9 cellular contexts compared by ENCODE assay signal in the genomic region with DNA sequence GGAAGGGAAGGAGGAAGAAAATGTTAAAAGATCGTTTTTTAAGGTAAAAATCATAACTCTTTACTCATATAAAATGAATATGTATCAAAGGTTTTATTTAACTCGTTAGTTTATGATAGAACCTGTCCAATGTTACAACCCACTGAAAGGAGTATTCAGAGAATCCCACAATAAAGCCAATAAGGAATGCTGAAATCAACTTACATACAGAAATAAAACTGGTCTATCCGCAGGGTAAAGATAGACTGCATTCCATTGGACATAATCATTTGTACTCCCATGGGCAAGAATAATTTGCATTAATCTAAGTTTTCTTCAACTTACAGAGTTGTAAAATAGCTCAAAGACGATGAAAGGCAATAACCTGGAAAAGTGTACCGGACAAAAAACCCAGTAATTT. TPM values are rescaled to one million over a fixed set of nuclear protein-coding genes. Genes with fewer than 3 reads are reported as not detected.
DNase-seq lines count a peak whose midpoint lies in the region; ATAC-seq and TF ChIP-seq lines count a peak whose summit lies in the region.
"Had no signal": no experiment of that assay in that cellular context is flagged by ENCODE, and none has a peak within 500 bp of the region (broad histone marks: within the 10 kb centered on the region; RNA-seq: fewer than 3 reads in every experiment).

No MANE protein-coding gene starts in this region.

- H3K79me2 ChIP-seq in PC-9 (ENCODE audit: low read depth) (no peaks in the 10 kb centered on the region), osteoblast (ENCODE audit: insufficient read depth, low read length) (no peaks in the 10 kb centered on the region)

- peaks cover 9% of the 10 kb centered on the region for H3K36me3 Mint-ChIP-seq in activated CD4-positive, alpha-beta T cell treated with anti-CD3 and anti-CD28 coated beads, Interleukin-2, amount 10 ng/mL, durations not matched to agents 24 days and 14 days (ENCODE audit: low read depth)
- H3K36me3 Mint-ChIP-seq in dendritic cell treated with granulocyte-macrophage colony-stimulating factor and Interleukin-4, amounts not matched to agents 40 ng/mL and 50 ng/mL, for 4 days (ENCODE audit: low read depth), result no peaks in the 10 kb centered on the region
- H3K36me3 Mint-ChIP-seq in stimulated activated naive B cell treated with anti-CD40 and anti-IgM and Interleukin-4, amounts not matched to agents 10 μg/mL and 1 μg/mL and 100 μg/mL, for 72 hours, result no peaks in the 10 kb centered on the region

- H3K4me2 ChIP-seq in PC-9 (peak overlapping the region; percentile 87), osteoblast (ENCODE audit: insufficient read depth, low read length) (peak overlapping the region; percentile 46)

- H4K20me1 ChIP-seq in PC-9 (ENCODE audit: insufficient read depth) (no peaks in the 10 kb centered on the region), osteoblast (ENCODE audit: insufficient read depth, low read length) (no peaks in the 10 kb centered on the region)

- peaks cover 5% of the 10 kb centered on the region for H3K36me3 ChIP-seq in PC-9 (ENCODE audit: low read depth)
- H3K36me3 ChIP-seq in osteoblast (ENCODE audit: insufficient read depth, low read length), result no peaks in the 10 kb centered on the region

- peak overlapping the region; percentile 98 for H3K27ac ChIP-seq in PC-9
- H3K27ac ChIP-seq in osteoblast (ENCODE audit: low read depth, low read length), result peak overlapping the region; percentile 64

- in situ Hi-C loops in GM13977 (cut with MboI; ENCODE audit: low pct_unique_long_range_greater_than_20kb, low sequenced_read_pairs, unreplicated experiment), result loop anchor here (10.0 to 25.0 kb wide), 4 partner anchors 66 to 453 kb away; a partner anchor contains a TSS

- no peak for ATAC-seq in stimulated activated naive B cell treated with anti-CD40 and anti-IgM and Interleukin-4, amounts not matched to agents 10 μg/mL and 1 μg/mL and 100 μg/mL, for 72 hours (replicated peaks)

- H3K9me3 ChIP-seq in PC-9 (ENCODE audit: insufficient read depth, low read depth) (peaks cover 9% of the 10 kb centered on the region; the same call in 1 of the 2 replicates), osteoblast (ENCODE audit: low read depth, low read length) (no peaks in the 10 kb centered on the region)

- no peak for DNase-seq in activated CD4-positive, alpha-beta T cell treated with anti-CD3 and anti-CD28 coated beads, Interleukin-2, amount 10 ng/mL, durations not matched to agents 24 days and 14 days
- DNase-seq in activated CD4-positive, alpha-beta T cell treated with anti-CD3 and anti-CD28 coated beads, Interleukin-2, amount 50 U/mL, for 1 hour, result no peak
- DNase-seq in PC-9 (peak in 1 of 2 experiments; percentile 90), osteoblast (ENCODE audit: insufficient read length, low spot score, missing footprints) (no peak), GM13977 (ENCODE audit: low spot score) (no peak), NCI-H2107 (lab: John Stamatoyannopoulos, UW) (no peak)
- DNase-seq in stimulated activated naive B cell treated with anti-CD40 and anti-IgM and Interleukin-4, amounts not matched to agents 10 μg/mL and 1 μg/mL and 100 μg/mL, for 72 hours, result no peak
- DNase-seq: stimulated activated CD8-positive, alpha-beta memory T cell treated with anti-CD3 and anti-CD28 coated beads, Interleukin-4, amount 100 ng/mL, for 48 hours had no signal

- H3K4me3 ChIP-seq in PC-9, result peak overlapping the region; percentile 50
- H3K4me3 ChIP-seq in osteoblast (ENCODE audit: insufficient read depth, low read length), result no peak overlapping the region

- POLR2A ChIA-PET in PC-9 (lab: Charles Lee; ENCODE audit: unreplicated experiment), result interaction anchor here (0.7 kb wide), 1 partner anchor 173 kb away, joined by 3 read pairs; no protein-coding TSS in a partner anchor

- CTCF ChIA-PET in PC-9 (lab: Charles Lee), result interaction anchor here (0.7 kb wide), 1 partner anchor 36 kb away, joined by 5 read pairs; no protein-coding TSS in a partner anchor

- no TSS peak for BruUV-seq in PC-9 (replicated peaks; lab: Mats Ljungman, UMichigan)

- peaks cover 19% of the 10 kb centered on the region for H3K4me1 Mint-ChIP-seq in activated CD4-positive, alpha-beta T cell treated with anti-CD3 and anti-CD28 coated beads, Interleukin-2, amount 10 ng/mL, durations not matched to agents 24 days and 14 days
- peaks cover 21% of the 10 kb centered on the region for H3K4me1 Mint-ChIP-seq in dendritic cell treated with granulocyte-macrophage colony-stimulating factor and Interleukin-4, amounts not matched to agents 40 ng/mL and 50 ng/mL, for 4 days (ENCODE audit: low read depth)
- H3K4me1 Mint-ChIP-seq in stimulated activated naive B cell treated with anti-CD40 and anti-IgM and Interleukin-4, amounts not matched to agents 10 μg/mL and 1 μg/mL and 100 μg/mL, for 72 hours, result peaks cover 7 to 19% of the 10 kb centered on the region in 2 donors

- no peaks in the 10 kb centered on the region for H3K9me2 ChIP-seq in PC-9 (ENCODE audit: insufficient read depth)

- intact Hi-C loops in activated CD4-positive, alpha-beta T cell treated with anti-CD3 and anti-CD28 coated beads, Interleukin-2, amount 10 ng/mL, durations not matched to agents 24 days and 14 days (cut with micrococcal nuclease), result loop anchor here (2.0 to 5.0 kb wide), 2 partner anchors 333 to 464 kb away; no protein-coding TSS in a partner anchor
- intact Hi-C loops in PC-9 (cut with micrococcal nuclease; ENCODE audit: unreplicated experiment), result loop anchor here (2.0 to 10.0 kb wide), 5 partner anchors 26 to 538 kb away; a partner anchor contains a TSS
- intact Hi-C loops in dendritic cell treated with granulocyte-macrophage colony-stimulating factor and Interleukin-4, amounts not matched to agents 40 ng/mL and 50 ng/mL, for 4 days (cut with micrococcal nuclease), result loop anchor here (5.0 to 10.0 kb wide), 3 partner anchors 106 to 458 kb away; no protein-coding TSS in a partner anchor

- H3F3A ChIP-seq in PC-9 (ENCODE audit: insufficient read depth, low read depth), result peaks cover 31% of the 10 kb centered on the region

- H3K9me3 Mint-ChIP-seq in activated CD4-positive, alpha-beta T cell treated with anti-CD3 and anti-CD28 coated beads, Interleukin-2, amount 10 ng/mL, durations not matched to agents 24 days and 14 days, result peaks cover 4% of the 10 kb centered on the region
- H3K9me3 Mint-ChIP-seq in dendritic cell treated with granulocyte-macrophage colony-stimulating factor and Interleukin-4, amounts not matched to agents 40 ng/mL and 50 ng/mL, for 4 days, result peaks cover 17% of the 10 kb centered on the region
- peaks cover 4 to 6% of the 10 kb centered on the region in 2 donors for H3K9me3 Mint-ChIP-seq in stimulated activated naive B cell treated with anti-CD40 and anti-IgM and Interleukin-4, amounts not matched to agents 10 μg/mL and 1 μg/mL and 100 μg/mL, for 72 hours

- H3K27me3 ChIP-seq in PC-9 (ENCODE audit: insufficient read depth, low read depth) (no peaks in the 10 kb centered on the region), osteoblast (ENCODE audit: insufficient read depth, low read length) (peaks cover 15% of the 10 kb centered on the region)

- TF ChIP-seq CTCF in PC-9 (conservative IDR thresholded peaks at IDR 0.05), result no peak
- no peak for TF ChIP-seq CTCF in osteoblast (IDR thresholded peaks at IDR 0.05; ENCODE audit: extremely low read depth, low read depth, low read length)
- no peak for TF ChIP-seq CTCF in GM13977 (IDR thresholded peaks at IDR 0.05; ENCODE audit: extremely low read depth, insufficient read depth, missing control alignments)

- H2AFZ ChIP-seq in PC-9 (no peak overlapping the region), osteoblast (ENCODE audit: low read length) (no peak overlapping the region)

- H3K4me1 ChIP-seq in PC-9 (replicated peaks; ENCODE audit: insufficient read depth), result peaks cover 36% of the 10 kb centered on the region
- H3K4me1 ChIP-seq in osteoblast (ENCODE audit: insufficient read depth, low read length), result peaks cover 25% of the 10 kb centered on the region

- peak overlapping the region; percentile 14 for H3K27ac Mint-ChIP-seq in activated CD4-positive, alpha-beta T cell treated with anti-CD3 and anti-CD28 coated beads, Interleukin-2, amount 10 ng/mL, durations not matched to agents 24 days and 14 days
- peak overlapping the region; percentile 83 for H3K27ac Mint-ChIP-seq in dendritic cell treated with granulocyte-macrophage colony-stimulating factor and Interleukin-4, amounts not matched to agents 40 ng/mL and 50 ng/mL, for 4 days
- H3K27ac Mint-ChIP-seq in stimulated activated naive B cell treated with anti-CD40 and anti-IgM and Interleukin-4, amounts not matched to agents 10 μg/mL and 1 μg/mL and 100 μg/mL, for 72 hours, result no peak overlapping the region

- H3K27me3 Mint-ChIP-seq in activated CD4-positive, alpha-beta T cell treated with anti-CD3 and anti-CD28 coated beads, Interleukin-2, amount 10 ng/mL, durations not matched to agents 24 days and 14 days, result peaks cover 16% of the 10 kb centered on the region
- peaks cover 24% of the 10 kb centered on the region for H3K27me3 Mint-ChIP-seq in dendritic cell treated with granulocyte-macrophage colony-stimulating factor and Interleukin-4, amounts not matched to agents 40 ng/mL and 50 ng/mL, for 4 days
- H3K27me3 Mint-ChIP-seq in stimulated activated naive B cell treated with anti-CD40 and anti-IgM and Interleukin-4, amounts not matched to agents 10 μg/mL and 1 μg/mL and 100 μg/mL, for 72 hours, result peaks cover 45 to 48% of the 10 kb centered on the region in 2 donors

- H3K4me3 Mint-ChIP-seq in activated CD4-positive, alpha-beta T cell treated with anti-CD3 and anti-CD28 coated beads, Interleukin-2, amount 10 ng/mL, durations not matched to agents 24 days and 14 days, result peak overlapping the region; percentile 84
- no peak overlapping the region for H3K4me3 Mint-ChIP-seq in dendritic cell treated with granulocyte-macrophage colony-stimulating factor and Interleukin-4, amounts not matched to agents 40 ng/mL and 50 ng/mL, for 4 days
- H3K4me3 Mint-ChIP-seq in stimulated activated naive B cell treated with anti-CD40 and anti-IgM and Interleukin-4, amounts not matched to agents 10 μg/mL and 1 μg/mL and 100 μg/mL, for 72 hours, result no peak overlapping the region

RNA-seq across cellular contexts. Expression of a gene that starts 17.9 kb away (rescaled TPM):
- not detected in 2 replicates for total RNA-seq in activated CD4-positive, alpha-beta T cell treated with anti-CD3 and anti-CD28 coated beads, Interleukin-2, amount 10 ng/mL, durations not matched to agents 24 days and 14 days
- total RNA-seq in PC-9 (2021), result 0.37 and 0.48 TPM in 2 replicates
- 0.29 and 0.36 TPM in 2 replicates for total RNA-seq in osteoblast

RNA-seq across cellular contexts. Expression of a gene that starts 42.7 kb away (rescaled TPM):
- not detected in 2 replicates for total RNA-seq in activated CD4-positive, alpha-beta T cell treated with anti-CD3 and anti-CD28 coated beads, Interleukin-2, amount 10 ng/mL, durations not matched to agents 24 days and 14 days
- total RNA-seq in PC-9 (2021), result 2.4 and 3.6 TPM in 2 replicates
- 0.72 and 1.8 TPM in 2 replicates for total RNA-seq in osteoblast
